ENCODE assay signal across 9 cellular contexts in the genomic region with DNA sequence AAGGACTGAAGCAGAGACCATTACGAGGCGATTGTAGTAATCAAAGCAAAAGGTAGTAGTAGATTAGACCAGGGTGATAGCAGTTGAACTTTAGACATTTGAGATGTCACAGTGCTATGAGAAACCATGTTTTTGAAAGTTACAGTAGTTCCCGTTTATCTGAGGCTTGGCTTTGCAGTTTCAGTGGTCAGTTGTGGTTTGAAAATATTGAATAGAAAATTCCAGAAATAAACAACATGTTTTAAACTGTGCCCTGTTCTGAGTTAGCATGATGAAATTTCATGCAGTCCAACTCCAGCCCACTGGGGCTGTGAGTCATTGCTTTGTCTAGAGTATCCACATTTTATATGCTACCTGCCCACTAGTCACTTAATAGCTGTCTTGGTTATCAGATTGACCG. TPM values are rescaled to one million over a fixed set of nuclear protein-coding genes. Genes with fewer than 3 reads are reported as not detected.
DNase-seq lines count a peak whose midpoint lies in the region; TF ChIP-seq lines count a peak whose summit lies in the region.
"Had no signal": no experiment of that assay in that cellular context is flagged by ENCODE, and none has a peak within 500 bp of the region (broad histone marks: within the 10 kb centered on the region; RNA-seq: fewer than 3 reads in every experiment).

No MANE protein-coding gene starts in this region.

- H3K4me3 ChIP-seq in epithelial cell of esophagus (ENCODE audit: low read length) (no peak overlapping the region), trophoblast cell (ENCODE audit: low read depth, low read length) (no peak overlapping the region), dorsolateral prefrontal cortex (no peak overlapping the region)
- H3K4me3 ChIP-seq in CD8-positive, alpha-beta memory T cell (ENCODE audit: low read length): no peak overlapping the region

- no peak overlapping the region for H2BK5ac ChIP-seq in trophoblast cell (ENCODE audit: low read depth, low read length, poor library complexity)

- H3K27me3 Mint-ChIP-seq in CD8-positive, alpha-beta memory T cell: no peaks in the 10 kb centered on the region

- no peak overlapping the region for H2BK12ac ChIP-seq in trophoblast cell (ENCODE audit: low read length)

- H3K4ac ChIP-seq in trophoblast cell (ENCODE audit: low read depth, low read length): no peak overlapping the region

- H3K79me2 ChIP-seq in trophoblast cell (ENCODE audit: control insufficient read depth, insufficient read depth, low read length, poor library complexity): no peaks in the 10 kb centered on the region

- H3K9me3 ChIP-seq in trophoblast cell (ENCODE audit: insufficient read depth, low read depth, low read length): no peaks in the 10 kb centered on the region
- H3K9me3 ChIP-seq in CD8-positive, alpha-beta memory T cell (ENCODE audit: low read length): no peaks in the 10 kb centered on the region

- H3K9me3 Mint-ChIP-seq in CD8-positive, alpha-beta memory T cell: no peaks in the 10 kb centered on the region

- no peak overlapping the region for H2AK5ac ChIP-seq in trophoblast cell (ENCODE audit: low read length)

- H4K91ac ChIP-seq in trophoblast cell (ENCODE audit: low read depth, low read length): no peak overlapping the region

- H3K4me1 Mint-ChIP-seq in CD8-positive, alpha-beta memory T cell: peaks cover 16 to 46% (median 35%) of the 10 kb centered on the region in 3 donors

- H2AFZ ChIP-seq in trophoblast cell (ENCODE audit: insufficient read depth, low read length, poor library complexity): no peak overlapping the region

- TF ChIP-seq CTCF in epithelial cell of esophagus (IDR thresholded peaks at IDR 0.05; ENCODE audit: insufficient read depth, low read depth, low read length, missing control alignments) (no peak), dorsolateral prefrontal cortex (IDR thresholded peaks at IDR 0.05 in 54 of 56, conservative IDR thresholded peaks at IDR 0.05 in 2 of 56; ENCODE audit: low read depth in 1 of 56, partially characterized antibody in 56 of 56) (no peak)

- H4K12ac ChIP-seq in trophoblast cell (ENCODE audit: low read depth, low read length): no peak overlapping the region

- H3K4me2 ChIP-seq in trophoblast cell (ENCODE audit: low read length): no peak overlapping the region

- H3K9ac ChIP-seq in trophoblast cell (ENCODE audit: low read length): no peak overlapping the region

- peak overlapping the region; percentile 7 for H3K27ac ChIP-seq in trophoblast cell (ENCODE audit: low read depth, low read length)
- H3K27ac ChIP-seq in CD8-positive, alpha-beta memory T cell (ENCODE audit: low read depth, low read length): no peak overlapping the region
- H3K27ac ChIP-seq in dorsolateral prefrontal cortex: peak overlapping the region in 2 of 59 donors; percentile 5 to 41

- peak; percentile 34 for DNase-seq in GM04504 (ENCODE audit: low read depth)
- DNase-seq in NCI-H226: peak; percentile 72
- peak; percentile 67 for DNase-seq in epithelial cell of esophagus (ENCODE audit: low read depth)
- DNase-seq in trophoblast cell: peak; percentile 61 to 84
- no peak for DNase-seq in head of caudate nucleus
- no peak for DNase-seq in stimulated activated naive CD4-positive, alpha-beta T cell (lab: John Stamatoyannopoulos, UW)
- DNase-seq in CD8-positive, alpha-beta memory T cell: no peak
- no peak for DNase-seq in dorsolateral prefrontal cortex
- DNase-seq: Kasumi-1 had no signal

- H3K36me3 ChIP-seq in trophoblast cell (ENCODE audit: control insufficient read depth in 1 of 2, insufficient read depth in 2 of 2, low read length in 2 of 2): peaks cover 9 to 12% of the 10 kb centered on the region in 2 experiments
- peaks cover 7% of the 10 kb centered on the region for H3K36me3 ChIP-seq in CD8-positive, alpha-beta memory T cell (ENCODE audit: insufficient read depth, low read length)

- H3K18ac ChIP-seq in trophoblast cell (ENCODE audit: low read length): no peak overlapping the region

- no peak overlapping the region for H3K14ac ChIP-seq in trophoblast cell (ENCODE audit: low read length)

- CTCF ChIA-PET in CD8-positive, alpha-beta memory T cell (lab: Charles Lee): no interaction called here

- no peak overlapping the region for H3K4me3 Mint-ChIP-seq in CD8-positive, alpha-beta memory T cell

- intact Hi-C loops in head of caudate nucleus (cut with DNase I): no loop called here
- intact Hi-C loops in dorsolateral prefrontal cortex (cut with DNase I): no loop called here

- H3K27me3 ChIP-seq in trophoblast cell (ENCODE audit: insufficient read depth, low read length) (no peaks in the 10 kb centered on the region), dorsolateral prefrontal cortex (no peaks in the 10 kb centered on the region)
- H3K27me3 ChIP-seq in CD8-positive, alpha-beta memory T cell (ENCODE audit: insufficient read depth, low read length, poor library complexity, severe bottlenecking): no peaks in the 10 kb centered on the region

- no peaks in the 10 kb centered on the region for H3K4me1 ChIP-seq in trophoblast cell (ENCODE audit: control insufficient read depth in 1 of 2, insufficient read depth in 2 of 2, low read length in 2 of 2)
- H3K4me1 ChIP-seq in CD8-positive, alpha-beta memory T cell (ENCODE audit: insufficient read depth, low read length): no peaks in the 10 kb centered on the region

- no peak overlapping the region for H2BK120ac ChIP-seq in trophoblast cell (ENCODE audit: insufficient read depth, low read length, poor library complexity)

- no peak overlapping the region for H3K23ac ChIP-seq in trophoblast cell (ENCODE audit: low read length)

- WGBS in trophoblast cell (ENCODE audit: extremely low coverage, insufficient coverage, insufficient read length): no CpG with 5 or more reads among the region's 4 CpGs

- no peak overlapping the region for H4K8ac ChIP-seq in trophoblast cell (ENCODE audit: low read depth, low read length)

- H3K79me1 ChIP-seq in trophoblast cell (ENCODE audit: low read length): no peaks in the 10 kb centered on the region

- H3K27ac Mint-ChIP-seq in CD8-positive, alpha-beta memory T cell: peak overlapping the region in 3 of 8 donors; percentile 15 to 46 (median 24)

- POLR2A ChIA-PET in CD8-positive, alpha-beta memory T cell (lab: Charles Lee): no interaction called here

- H3K36me3 Mint-ChIP-seq in CD8-positive, alpha-beta memory T cell: peaks cover 0 to 81% (median 25%) of the 10 kb centered on the region in 3 donors

RNA-seq across cellular contexts. Expression of gene ZNF638, which starts 47.5 kb away (rescaled TPM):
- 95.9 and 99.0 TPM in 2 replicates for polyA plus RNA-seq in trophoblast cell (2013)
- 10 to 100 TPM; 77.9 to 83.4 TPM for total RNA-seq in CD8-positive, alpha-beta memory T cell
- 47.8 TPM for polyA plus RNA-seq in CD8-positive, alpha-beta memory T cell
- 100 to 1,000 TPM; 180 to 307 (median 230) TPM for total RNA-seq in dorsolateral prefrontal cortex

Comparison
In these comparisons a context has a peak if more than half of its experiments do, and no peak if none do; other contexts are left out.
1. DNase-seq: peak in GM04504 (single experiment), NCI-H226 (single experiment), epithelial cell of esophagus (single experiment) and trophoblast cell (2 of 2); none in head of caudate nucleus (0 of 42), stimulated activated naive CD4-positive, alpha-beta T cell (0 of 6), CD8-positive, alpha-beta memory T cell (0 of 5) and dorsolateral prefrontal cortex (0 of 10).